17 cellular contexts compared by ENCODE assay signal in genomic region chr6:75070244-75070643, GRCh38.
"Had no signal": no experiment of that assay in that cellular context is flagged by ENCODE, and none has a peak within 500 bp of the region (broad histone marks: within the 10 kb centered on the region; RNA-seq: fewer than 3 reads in every experiment).

No MANE protein-coding gene starts in this region.

- H3K27ac Mint-ChIP-seq: naive thymus-derived CD8-positive, alpha-beta T cell; progenitor cell of endocrine pancreas had no signal

- H3K27me3 ChIP-seq: gastroesophageal sphincter, pancreas had no signal

- H3K4me2 ChIP-seq: smooth muscle cell had no signal

- H3K4me1 Mint-ChIP-seq: naive thymus-derived CD8-positive, alpha-beta T cell had no signal

- H3K27me3 Mint-ChIP-seq: progenitor cell of endocrine pancreas had no signal

- H3K27ac ChIP-seq: dorsolateral prefrontal cortex, gastroesophageal sphincter, pancreas had no signal

- H3K36me3 Mint-ChIP-seq: naive thymus-derived CD8-positive, alpha-beta T cell had no signal

- DNase-seq: cortex of kidney; dorsolateral prefrontal cortex; effector CD8-positive, alpha-beta T cell; glutamatergic neuron; islet precursor cell; mucosa of descending colon; naive thymus-derived CD8-positive, alpha-beta T cell; pancreas; right cardiac atrium; stimulated activated CD4-positive, alpha-beta T cell treated with anti-CD3 and anti-CD28 coated beads, Interleukin-2, amount 100 ng/mL, for 48 hours; stimulated activated naive CD4-positive, alpha-beta T cell treated with Interleukin-2 at 50 U/mL for 16 hours; trophoblast cell had no signal

- H3K4me1 ChIP-seq: gastroesophageal sphincter, pancreas had no signal

- H3K36me3 ChIP-seq: gastroesophageal sphincter, pancreas had no signal

- ATAC-seq: esophagus mucosa; gastroesophageal sphincter; left lobe of liver; mucosa of descending colon; naive thymus-derived CD8-positive, alpha-beta T cell; pancreas; right cardiac atrium had no signal

- H3K4me3 Mint-ChIP-seq: naive thymus-derived CD8-positive, alpha-beta T cell had no signal

- H3K4me3 ChIP-seq: dorsolateral prefrontal cortex, gastroesophageal sphincter, mucosa of descending colon, pancreas, smooth muscle cell had no signal

- H3K9me3 ChIP-seq: gastroesophageal sphincter, mucosa of descending colon, pancreas had no signal
